In the genomic region with DNA sequence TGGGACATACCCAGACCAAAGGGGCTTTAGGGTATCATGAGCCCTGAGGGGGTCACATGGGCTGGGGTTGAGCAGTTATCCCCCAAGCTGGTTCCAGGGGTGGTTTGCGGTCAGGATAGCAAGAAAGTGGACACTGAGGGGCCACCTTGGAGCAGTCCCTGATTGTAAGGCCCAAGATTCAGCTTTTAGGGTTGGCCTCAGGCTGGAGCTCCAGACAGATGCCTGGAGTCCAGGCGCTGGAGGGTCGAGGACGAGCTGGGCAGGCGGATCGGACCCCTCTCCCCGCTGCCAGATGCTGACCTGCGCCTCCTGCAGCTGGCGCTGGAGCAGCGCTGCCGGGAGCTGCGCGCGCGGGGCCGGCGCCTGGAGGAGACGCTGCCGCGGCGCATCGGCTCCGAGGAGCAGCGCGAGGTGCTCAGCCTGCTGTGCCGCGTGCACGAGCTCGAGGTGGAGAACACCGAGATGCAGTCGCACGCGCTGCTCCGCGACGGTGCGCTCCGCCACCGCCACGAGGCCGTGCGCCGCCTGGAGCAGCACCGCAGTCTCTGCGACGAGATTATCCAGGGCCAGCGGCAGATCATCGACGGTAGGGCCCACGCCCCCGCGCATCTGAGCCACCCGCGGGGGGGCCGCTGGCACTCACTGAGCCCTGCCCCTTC, we compare ENCODE assay signal across 20 cellular contexts. TPM values are rescaled to one million over a fixed set of nuclear protein-coding genes. Genes with fewer than 3 reads are reported as not detected.
DNase-seq lines count a peak whose midpoint lies in the region; ATAC-seq and TF ChIP-seq lines count a peak whose summit lies in the region.
"Had no signal": no experiment of that assay in that cellular context is flagged by ENCODE, and none has a peak within 500 bp of the region (broad histone marks: within the 10 kb centered on the region; RNA-seq: fewer than 3 reads in every experiment).

No MANE protein-coding gene starts in this region.

- peaks cover 3% of the 10 kb centered on the region for H3K36me3 Mint-ChIP-seq in effector memory CD8-positive, alpha-beta T cell (ENCODE audit: insufficient read depth)
- no peaks in the 10 kb centered on the region for H3K36me3 Mint-ChIP-seq in neural progenitor cell
- H3K36me3 Mint-ChIP-seq: activated naive CD4-positive, alpha-beta T cell treated with anti-CD3 and anti-CD28 coated beads, Interleukin-2, amount 50 U/mL, for 24 hours; CD4-positive, alpha-beta memory T cell; naive B cell had no signal

- intact Hi-C loops in IMR-90 (cut with micrococcal nuclease) = no loop called here
- intact Hi-C loops in OCI-LY7 (cut with micrococcal nuclease; ENCODE audit: unreplicated experiment) = loop anchor here (5.0 kb wide), 1 partner anchor 139 kb away; a partner anchor contains a TSS

- no peaks in the 10 kb centered on the region for H3K9me2 ChIP-seq in OCI-LY7 (ENCODE audit: insufficient read depth, low read length)

- no peak overlapping the region for H3K27ac Mint-ChIP-seq in effector memory CD8-positive, alpha-beta T cell
- H3K27ac Mint-ChIP-seq in neural progenitor cell = no peak overlapping the region
- H3K27ac Mint-ChIP-seq: activated naive CD4-positive, alpha-beta T cell treated with anti-CD3 and anti-CD28 coated beads, Interleukin-2, amount 50 U/mL, for 24 hours; CD4-positive, alpha-beta memory T cell; naive B cell had no signal

- no peak overlapping the region for H3K4ac ChIP-seq in IMR-90 (ENCODE audit: low read depth, low read length)

- H3K27me3 ChIP-seq in IMR-90 (ENCODE audit: control insufficient read depth, insufficient read depth, low read length) (peaks cover 9% of the 10 kb centered on the region; the same call in 1 of the 2 replicates), neural progenitor cell (peaks cover 73% of the 10 kb centered on the region)
- H3K27me3 ChIP-seq: vagina had no signal

- BruUV-seq in IMR-90 (replicated peaks; lab: Mats Ljungman, UMichigan) (no TSS peak), OCI-LY7 (replicated peaks; lab: Mats Ljungman, UMichigan) (no TSS peak)

- no peak overlapping the region for H2BK20ac ChIP-seq in IMR-90 (ENCODE audit: low read depth, low read length)

- H3K79me2 ChIP-seq in neural progenitor cell (ENCODE audit: low read depth) (no peaks in the 10 kb centered on the region), OCI-LY7 (ENCODE audit: insufficient read depth, low read depth, low read length) (no peaks in the 10 kb centered on the region)

- H3K79me1 ChIP-seq in IMR-90 (ENCODE audit: low read depth in 1 of 2, low read length in 2 of 2) = no peaks in the 10 kb centered on the region

- no peak overlapping the region for H2BK120ac ChIP-seq in IMR-90 (ENCODE audit: low read depth, low read length)

- dilution Hi-C loops in IMR-90 (cut with HindIII; ENCODE audit: low sequenced_read_pairs, unreplicated experiment) = no loop called here

- H3K56ac ChIP-seq in IMR-90 (ENCODE audit: extremely low read depth, insufficient read depth, low read length) = no peak overlapping the region

- peaks cover 0 to 5% of the 10 kb centered on the region in 2 donors for H3K4me1 Mint-ChIP-seq in effector memory CD8-positive, alpha-beta T cell (ENCODE audit: low read depth in 2 of 2)
- H3K4me1 Mint-ChIP-seq in neural progenitor cell = peaks cover 6% of the 10 kb centered on the region

- H3F3A ChIP-seq in neural progenitor cell (ENCODE audit: low read depth) = no peaks in the 10 kb centered on the region

- CTCF ChIA-PET in IMR-90 (lab: Yijun Ruan, JAX) (interaction anchor here (0.6 kb wide), 1 partner anchor 120 kb away, joined by 5 read pairs; no protein-coding TSS in a partner anchor), OCI-LY7 (lab: Charles Lee; ENCODE audit: unreplicated experiment) (no interaction called here)

- H3K27ac ChIP-seq in IMR-90 (ENCODE audit: insufficient read depth, low read length) (no peak overlapping the region), neural progenitor cell (no peak overlapping the region), OCI-LY7 (ENCODE audit: low read depth, low read length, poor library complexity, severe bottlenecking) (no peak overlapping the region)
- H3K27ac ChIP-seq: vagina had no signal

- H4K91ac ChIP-seq in IMR-90 (ENCODE audit: insufficient read depth, low read depth, low read length) = no peak overlapping the region

- H3K18ac ChIP-seq in IMR-90 (ENCODE audit: low read depth, low read length) = no peak overlapping the region

- H3K9me1 ChIP-seq in IMR-90 (ENCODE audit: insufficient read depth, low read length) = no peaks in the 10 kb centered on the region

- H3K14ac ChIP-seq in IMR-90 (replicated peaks; ENCODE audit: low read depth, low read length) = no peak overlapping the region

- H4K5ac ChIP-seq in IMR-90 (ENCODE audit: low read depth, low read length) = no peak overlapping the region

- H3K4me1 ChIP-seq in ES-I3 (ENCODE audit: insufficient read depth, low read length) (no peaks in the 10 kb centered on the region; the same call in 1 of the 2 replicates), IMR-90 (ENCODE audit: control insufficient read depth, insufficient read depth, low read length) (no peaks in the 10 kb centered on the region), neural progenitor cell (peaks cover 4% of the 10 kb centered on the region), OCI-LY7 (ENCODE audit: insufficient read depth, low read length, poor library complexity, severe bottlenecking) (no peaks in the 10 kb centered on the region)
- H3K4me1 ChIP-seq: vagina had no signal

- DNase-seq in IMR-90 = no peak
- DNase-seq in effector memory CD8-positive, alpha-beta T cell = no peak
- peak; percentile 87 for DNase-seq in neural progenitor cell (ENCODE audit: low spot score)
- DNase-seq in OCI-LY7 (ENCODE audit: low spot score) = no peak
- no peak for DNase-seq in effector CD8-positive, alpha-beta T cell (lab: John Stamatoyannopoulos, UW)
- no peak for DNase-seq in NCI-H2029 (lab: John Stamatoyannopoulos, UW)
- DNase-seq: activated CD8-positive, alpha-beta memory T cell treated with anti-CD3 and anti-CD28 coated beads for 24 hours; GOT3; naive B cell; NCI-H510A treated with DMSO at 0.1 percent for 48 hours; PC-3; stimulated activated CD4-positive, alpha-beta T cell treated with anti-CD3 and anti-CD28 coated beads, Interleukin-2, amount 100 ng/mL, for 48 hours had no signal

- no peak for ATAC-seq in IMR-90 (ENCODE audit: low read depth)
- peak; percentile 11 for ATAC-seq in effector memory CD8-positive, alpha-beta T cell (replicated peaks)
- ATAC-seq: left lobe of liver, PC-3, right cardiac atrium had no signal

- POLR2A ChIA-PET in IMR-90 (lab: Charles Lee; ENCODE audit: unreplicated experiment) (no interaction called here), OCI-LY7 (lab: Charles Lee) (no interaction called here)

- no peak overlapping the region for H2BK5ac ChIP-seq in IMR-90 (ENCODE audit: low read depth, low read length, poor library complexity, severe bottlenecking)

- no peak overlapping the region for H3K23ac ChIP-seq in IMR-90 (ENCODE audit: low read depth, low read length)

- no peak overlapping the region for H2AK5ac ChIP-seq in IMR-90 (ENCODE audit: low read depth, low read length)

- H4K20me1 ChIP-seq in IMR-90 (ENCODE audit: insufficient read depth, low read length) = no peaks in the 10 kb centered on the region
- H4K20me1 ChIP-seq in neural progenitor cell (ENCODE audit: low read depth) = no peaks in the 10 kb centered on the region
- H4K20me1 ChIP-seq in OCI-LY7 (ENCODE audit: insufficient read depth, low read length) = no peaks in the 10 kb centered on the region

- no peak overlapping the region for H3K4me2 ChIP-seq in IMR-90 (ENCODE audit: low read depth, low read length)
- H3K4me2 ChIP-seq in neural progenitor cell = peak overlapping the region; percentile 82
- H3K4me2 ChIP-seq in OCI-LY7 (ENCODE audit: low read length) = no peak overlapping the region

- no peak overlapping the region for H4K8ac ChIP-seq in IMR-90 (ENCODE audit: low read depth in 2 of 2, low read length in 2 of 2)

- no peak overlapping the region for H3K4me3 Mint-ChIP-seq in effector memory CD8-positive, alpha-beta T cell
- H3K4me3 Mint-ChIP-seq in neural progenitor cell = no peak overlapping the region
- H3K4me3 Mint-ChIP-seq: activated naive CD4-positive, alpha-beta T cell treated with anti-CD3 and anti-CD28 coated beads, Interleukin-2, amount 50 U/mL, for 24 hours; CD4-positive, alpha-beta memory T cell; central memory CD8-positive, alpha-beta T cell; naive B cell had no signal

- no peak for TF ChIP-seq RAD21 in IMR-90 (IDR thresholded peaks at IDR 0.05; ENCODE audit: low read length)

- H3K9me3 ChIP-seq in ES-I3 (ENCODE audit: control insufficient read depth, insufficient read depth, low read length) (no peaks in the 10 kb centered on the region), IMR-90 (ENCODE audit: control insufficient read depth, insufficient read depth, low read length) (no peaks in the 10 kb centered on the region), neural progenitor cell (ENCODE audit: low read depth) (no peaks in the 10 kb centered on the region), OCI-LY7 (ENCODE audit: low read length) (no peaks in the 10 kb centered on the region)
- H3K9me3 ChIP-seq: vagina had no signal

- peak overlapping the region; percentile 32 for H2AFZ ChIP-seq in IMR-90 (replicated peaks; ENCODE audit: low read length, poor library complexity)
- H2AFZ ChIP-seq in neural progenitor cell (replicated peaks) = peak overlapping the region; percentile 73
- H2AFZ ChIP-seq in OCI-LY7 (ENCODE audit: low read length) = no peak overlapping the region

- H3K4me3 ChIP-seq in IMR-90 (ENCODE audit: insufficient read depth, low read depth, low read length) = no peak overlapping the region
- H3K4me3 ChIP-seq in neural progenitor cell = peak overlapping the region; percentile 41
- no peak overlapping the region for H3K4me3 ChIP-seq in OCI-LY7 (ENCODE audit: low read depth, low read length, poor library complexity, severe bottlenecking)
- H3K4me3 ChIP-seq: vagina had no signal

- no peaks in the 10 kb centered on the region for H3K36me3 ChIP-seq in ES-I3 (ENCODE audit: insufficient read depth, low read length)
- no peaks in the 10 kb centered on the region for H3K36me3 ChIP-seq in IMR-90 (ENCODE audit: control insufficient read depth, insufficient read depth, low read length)
- H3K36me3 ChIP-seq in neural progenitor cell = no peaks in the 10 kb centered on the region
- no peaks in the 10 kb centered on the region for H3K36me3 ChIP-seq in OCI-LY7 (ENCODE audit: insufficient read depth, low read length)
- H3K36me3 ChIP-seq: vagina had no signal

- peak overlapping the region; percentile 21; the same call in 1 of the 2 replicates for H3K9ac ChIP-seq in ES-I3 (ENCODE audit: low read depth, low read length)
- H3K9ac ChIP-seq in IMR-90 (ENCODE audit: low read depth, low read length) = no peak overlapping the region
- H3K9ac ChIP-seq in neural progenitor cell = no peak overlapping the region

- no peak overlapping the region for H2BK15ac ChIP-seq in IMR-90 (ENCODE audit: low read depth, low read length)

- no peak for TF ChIP-seq POLR2A in IMR-90 (IDR thresholded peaks at IDR 0.05; ENCODE audit: low read depth, low read length)

- H3K27me3 Mint-ChIP-seq in effector memory CD8-positive, alpha-beta T cell = peaks cover 40 to 84% of the 10 kb centered on the region in 2 donors
- peaks cover 17% of the 10 kb centered on the region for H3K27me3 Mint-ChIP-seq in neural progenitor cell (ENCODE audit: insufficient read depth, low read depth)

- H2AK9ac ChIP-seq in IMR-90 (replicated peaks; ENCODE audit: low read depth, low read length, poor library complexity) = no peak overlapping the region

- TF ChIP-seq CTCF in IMR-90 (conservative IDR thresholded peaks at IDR 0.05; ENCODE audit: low read depth, low read length) (no peak), neural progenitor cell (IDR thresholded peaks at IDR 0.05) (peak; percentile 53), OCI-LY7 (conservative IDR thresholded peaks at IDR 0.05; ENCODE audit: low read length) (no peak)

- 6% methylated on average over 35 of the region's 55 CpGs; no CpG with 5 or more reads in 1 of the 2 experiments for whole genome bisulfite sequencing in IMR-90 (ENCODE audit: extremely low coverage in 2 of 2, insufficient read length in 1 of 2), 2 experiments

- in situ Hi-C loops in IMR-90 (cut with MboI; ENCODE audit: low sequenced_read_pairs) = no loop called here

- no peaks in the 10 kb centered on the region for H3K9me3 Mint-ChIP-seq in effector memory CD8-positive, alpha-beta T cell
- H3K9me3 Mint-ChIP-seq in neural progenitor cell = no peaks in the 10 kb centered on the region
- H3K9me3 Mint-ChIP-seq: activated naive CD4-positive, alpha-beta T cell treated with anti-CD3 and anti-CD28 coated beads, Interleukin-2, amount 50 U/mL, for 24 hours; central memory CD8-positive, alpha-beta T cell had no signal

RNA-seq across cellular contexts. Expression of a gene that starts 10.0 kb away (rescaled TPM):
- not detected in 2 replicates for total RNA-seq in IMR-90 (2012; rRNA removed)
- not detected in 2 replicates for polyA plus RNA-seq in IMR-90 (2012; rRNA removed)
- polyA plus RNA-seq in IMR-90 (2012; cell fraction: cytosol; rRNA removed) = not detected in 2 replicates
- polyA plus RNA-seq in IMR-90 (2012; cell fraction: nucleus; rRNA removed; ENCODE audit: low replicate concordance) = not detected in 2 replicates
- total RNA-seq in neural progenitor cell (ENCODE audit: low replicate concordance) = 10.8 and 36.8 TPM in 2 replicates
- total RNA-seq in OCI-LY7 (2014; rRNA removed; shearing (Covaris generic)) = not detected in 2 replicates
- total RNA-seq in OCI-LY7 (2022) = not detected in 2 replicates
- total RNA-seq: CD4-positive, alpha-beta memory T cell; left lobe of liver; LHCN-M2; PC-3; right cardiac atrium; vagina had no signal
- polyA plus RNA-seq: CD4-positive, alpha-beta memory T cell; right cardiac atrium had no signal

RNA-seq across cellular contexts. Expression of a gene that starts 15.6 kb away (rescaled TPM):
- not detected in 2 replicates for total RNA-seq in IMR-90 (2012; rRNA removed)
- polyA plus RNA-seq in IMR-90 (2012; rRNA removed) = not detected in 2 replicates
- not detected in 2 replicates for polyA plus RNA-seq in IMR-90 (2012; cell fraction: cytosol; rRNA removed)
- not detected in 2 replicates for polyA plus RNA-seq in IMR-90 (2012; cell fraction: nucleus; rRNA removed; ENCODE audit: low replicate concordance)
- 0.93 TPM in 1 of 2 replicates, not detected in the other for total RNA-seq in neural progenitor cell (ENCODE audit: low replicate concordance)
- not detected in 2 replicates for total RNA-seq in OCI-LY7 (2014; rRNA removed; shearing (Covaris generic))
- not detected in 2 replicates for total RNA-seq in OCI-LY7 (2022)
- total RNA-seq: CD4-positive, alpha-beta memory T cell; left lobe of liver; LHCN-M2; PC-3; right cardiac atrium had no signal
- polyA plus RNA-seq: CD4-positive, alpha-beta memory T cell; right cardiac atrium had no signal

RNA-seq across cellular contexts. Expression of a gene that starts 25.7 kb away (rescaled TPM):
- not detected in 2 replicates for total RNA-seq in IMR-90 (2012; rRNA removed)
- polyA plus RNA-seq in IMR-90 (2012; rRNA removed) = not detected in 2 replicates
- not detected in 2 replicates for polyA plus RNA-seq in IMR-90 (2012; cell fraction: cytosol; rRNA removed)
- not detected in 2 replicates for polyA plus RNA-seq in IMR-90 (2012; cell fraction: nucleus; rRNA removed; ENCODE audit: low replicate concordance)
- 0.15 and 0.62 TPM in 2 replicates for total RNA-seq in neural progenitor cell (ENCODE audit: low replicate concordance)
- not detected in 2 replicates for total RNA-seq in OCI-LY7 (2014; rRNA removed; shearing (Covaris generic))
- total RNA-seq in OCI-LY7 (2022) = not detected in 2 replicates
- total RNA-seq: LHCN-M2, PC-3 had no signal

Comparison
In these comparisons a context has a peak if more than half of its experiments do, and no peak if none do; other contexts are left out.
1. RNA of a gene that starts 10.0 kb away (total RNA-seq): 10.8 to 36.8 TPM in neural progenitor cell; not detected in IMR-90 and not detected in OCI-LY7; every median in the first group is over 10 times any median in the second.